Comparison of ENCODE assay signal across 1 cellular context in the genomic region with DNA sequence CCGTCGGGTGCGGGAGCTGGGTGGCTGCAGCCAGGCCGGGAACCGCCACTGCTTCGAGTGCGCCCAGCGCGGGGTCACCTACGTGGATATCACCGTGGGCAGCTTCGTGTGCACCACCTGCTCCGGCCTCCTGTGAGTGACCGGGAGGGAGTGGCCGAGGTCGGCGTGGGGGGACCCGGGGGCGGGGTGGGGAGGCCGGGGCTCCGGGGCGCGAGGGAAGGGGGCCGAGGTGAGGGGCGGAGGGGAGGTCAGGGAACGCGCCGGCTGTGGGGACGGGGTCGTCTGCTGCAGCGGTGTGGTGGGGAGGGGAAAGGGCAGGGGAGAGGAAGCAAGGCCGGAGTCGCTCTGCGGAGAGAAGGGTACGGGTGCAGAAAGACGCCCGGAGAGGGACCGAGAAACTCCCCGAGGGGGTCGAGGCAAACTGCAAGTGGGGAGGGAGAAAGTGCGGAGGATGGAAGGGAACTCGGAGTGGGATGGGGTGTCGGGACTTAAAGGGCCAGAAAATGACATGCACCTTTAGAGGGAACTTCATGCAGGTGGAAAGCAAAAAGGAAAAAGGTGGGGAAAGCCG.
TF ChIP-seq lines count a peak whose summit lies in the region.

No MANE protein-coding gene starts in this region.

TF ChIP-seq in A549, 52 proteins besides CTCF, POLR2A, EP300 and RAD21 (continued from another document):
- TF ChIP-seq, protein P1, sequence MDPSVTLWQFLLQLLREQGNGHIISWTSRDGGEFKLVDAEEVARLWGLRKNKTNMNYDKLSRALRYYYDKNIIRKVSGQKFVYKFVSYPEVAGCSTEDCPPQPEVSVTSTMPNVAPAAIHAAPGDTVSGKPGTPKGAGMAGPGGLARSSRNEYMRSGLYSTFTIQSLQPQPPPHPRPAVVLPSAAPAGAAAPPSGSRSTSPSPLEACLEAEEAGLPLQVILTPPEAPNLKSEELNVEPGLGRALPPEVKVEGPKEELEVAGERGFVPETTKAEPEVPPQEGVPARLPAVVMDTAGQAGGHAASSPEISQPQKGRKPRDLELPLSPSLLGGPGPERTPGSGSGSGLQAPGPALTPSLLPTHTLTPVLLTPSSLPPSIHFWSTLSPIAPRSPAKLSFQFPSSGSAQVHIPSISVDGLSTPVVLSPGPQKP (IDR thresholded peaks at IDR 0.05; ENCODE audit: low read depth, low read length), result no peak
